ENCODE assay signal across 34 cellular contexts in the genomic region with DNA sequence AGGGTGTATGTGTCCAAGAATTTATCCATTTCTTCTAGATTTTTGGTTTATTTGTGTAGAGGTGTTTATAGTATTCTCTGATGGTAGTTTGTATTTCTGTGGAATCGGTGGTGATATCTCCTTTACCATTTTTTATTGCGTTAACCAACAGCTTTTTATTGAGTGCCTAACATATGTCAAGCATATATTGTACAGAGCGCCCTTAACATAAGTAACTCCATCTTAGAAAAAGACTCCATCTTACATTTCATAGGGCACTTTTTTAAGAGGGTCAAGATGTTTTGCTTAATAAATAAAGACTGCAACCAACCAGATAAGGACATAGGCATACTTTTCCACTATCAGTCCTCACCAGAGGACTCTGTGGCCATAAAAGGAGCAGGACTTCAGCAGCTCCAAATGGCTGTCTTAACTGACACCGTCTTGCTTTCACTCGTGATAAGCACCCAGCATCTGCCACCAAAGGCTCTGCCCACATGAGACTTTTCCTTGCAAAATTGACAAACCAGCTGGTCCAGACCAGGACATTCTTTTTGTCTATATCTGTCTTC.
"Had no signal": no experiment of that assay in that cellular context is flagged by ENCODE, and none has a peak within 500 bp of the region (broad histone marks: within the 10 kb centered on the region; RNA-seq: fewer than 3 reads in every experiment).

No MANE protein-coding gene starts in this region.

- H3K27ac ChIP-seq: adrenal gland, body of pancreas, brain microvascular endothelial cell, breast epithelium, VCaP had no signal

- ATAC-seq: activated CD8-positive, alpha-beta T cell treated with anti-CD3 and anti-CD28 coated beads for 36 hours; activated naive CD4-positive, alpha-beta T cell treated with anti-CD3 and anti-CD28 coated beads, Interleukin-2, amount 50 U/mL, for 72 hours; activated T-cell treated with anti-CD3 and anti-CD28 coated beads, Interleukin-2, amount 50 U/mL, for 4 hours; activated T-cell treated with anti-CD3 and anti-CD28 coated beads, Interleukin-2, amount 50 U/mL, for 72 hours; activated T-helper 17 cell treated with anti-CD3 and anti-CD28 coated beads, Interleukin-2, amount 50 U/mL, for 72 hours; body of pancreas had no signal

- H3K27me3 ChIP-seq: body of pancreas, brain microvascular endothelial cell had no signal

- FAIRE-seq: astrocyte, TTC549 had no signal

- H3K4me1 ChIP-seq: adrenal gland, body of pancreas, breast epithelium had no signal

- DNase-seq: activated B cell treated with CpG ODN at 0.5 μM for 24 hours; activated CD4-positive, alpha-beta memory T cell treated with anti-CD3 and anti-CD28 coated beads for 36 hours; activated CD4-positive, alpha-beta T cell treated with anti-CD3 and anti-CD28 coated beads for 4 hours; activated CD4-positive, alpha-beta T cell treated with anti-CD3 and anti-CD28 coated beads, Interleukin-2, amount 10 ng/mL, durations not matched to agents 24 days and 14 days; activated CD4-positive, alpha-beta T cell treated with anti-CD3 and anti-CD28 coated beads, Interleukin-2, amount 50 U/mL, for 1 hour; activated CD4-positive, alpha-beta T cell treated with anti-CD3 and anti-CD28 coated beads, Interleukin-2, amount 50 U/mL, for 4 hours; activated CD4-positive, CD25-positive, alpha-beta regulatory T cell treated with anti-CD3 and anti-CD28 coated beads, Interleukin-2, amount 50 U/mL, for 72 hours; activated CD8-positive, alpha-beta memory T cell treated with anti-CD3 and anti-CD28 coated beads, Interleukin-2, amount 50 U/mL, for 4 hours; activated CD8-positive, alpha-beta T cell treated with anti-CD3 and anti-CD28 coated beads for 36 hours; activated effector memory CD4-positive, alpha-beta T cell treated with anti-CD3 and anti-CD28 coated beads, Interleukin-2, amount 50 U/mL, for 16 hours; activated gamma-delta T cell treated with Interleukin-2 at 50 U/mL for 16 hours; activated naive CD4-positive, alpha-beta T cell; activated naive CD4-positive, alpha-beta T cell treated with anti-CD3 and anti-CD28 coated beads for 36 hours; activated naive CD4-positive, alpha-beta T cell treated with anti-CD3 and anti-CD28 coated beads, Interleukin-2, amount 50 U/mL, for 16 hours; activated naive CD8-positive, alpha-beta T cell treated with anti-CD3 and anti-CD28 coated beads for 36 hours; activated T-cell treated with anti-CD3 and anti-CD28 coated beads for 4 hours; activated T-cell treated with anti-CD3 and anti-CD28 coated beads, Interleukin-2, amount 50 U/mL, for 1 hour; activated T-cell treated with anti-CD3 and anti-CD28 coated beads, Interleukin-2, amount 50 U/mL, for 4 hours; activated T-cell treated with anti-CD3 and anti-CD28 coated beads, Interleukin-2, amount 50 U/mL, for 72 hours; adrenal gland; amniotic stem cell; aorta; body of pancreas; brain microvascular endothelial cell; central memory CD4-positive, alpha-beta T cell; T-helper 1 cell; T-helper 2 cell; T-helper 9 cell had no signal
